Comparison of ENCODE assay signal across 27 cellular contexts in the genomic region with DNA sequence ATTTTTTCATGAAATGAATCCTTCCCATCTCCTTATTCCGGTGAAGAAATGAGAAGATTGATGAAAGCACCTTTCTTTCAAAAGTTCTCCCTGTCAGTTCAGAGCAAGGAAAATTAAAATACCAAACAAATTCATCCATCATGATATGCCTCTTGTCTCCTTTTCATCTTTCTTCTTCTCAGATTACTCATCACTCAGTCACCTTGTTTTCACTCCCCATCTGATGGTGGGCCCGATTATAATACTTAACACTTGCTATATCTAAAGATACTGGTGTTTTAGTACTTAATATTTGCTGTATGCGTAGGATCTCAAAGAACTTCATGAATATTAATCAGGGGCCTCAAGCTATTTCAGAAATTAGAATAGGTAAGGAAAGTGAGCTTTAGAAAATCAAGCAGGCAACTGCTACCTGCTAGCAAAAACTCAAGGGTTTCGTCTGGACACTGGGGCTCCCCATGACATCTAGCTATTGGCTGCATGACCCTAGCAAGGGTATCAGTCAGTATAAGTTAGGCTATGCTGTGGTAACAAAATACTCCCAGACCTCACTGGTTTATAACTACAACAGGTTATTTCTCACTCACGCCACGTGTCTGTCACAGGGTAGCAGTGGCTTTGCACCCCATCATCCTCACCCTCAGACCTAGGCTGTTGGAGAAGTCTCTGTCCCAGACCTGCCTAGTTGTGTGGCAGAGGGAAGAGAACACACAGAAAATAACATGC.
"Had no signal": no experiment of that assay in that cellular context is flagged by ENCODE, and none has a peak within 500 bp of the region (broad histone marks: within the 10 kb centered on the region; RNA-seq: fewer than 3 reads in every experiment).

No MANE protein-coding gene starts in this region.

- H3K27ac Mint-ChIP-seq: activated CD8-positive, alpha-beta T cell treated with anti-CD3 and anti-CD28 coated beads for 36 hours; activated naive CD4-positive, alpha-beta T cell treated with anti-CD3 and anti-CD28 coated beads, Interleukin-2, amount 10 ng/mL, durations not matched to agents 7 days and 5 days; activated naive CD4-positive, alpha-beta T cell treated with anti-CD3 and anti-CD28 coated beads, Interleukin-2, amount 50 U/mL, for 72 hours; activated naive CD8-positive, alpha-beta T cell treated with anti-CD3 and anti-CD28 coated beads, Interleukin-2, amount 10 ng/mL, durations not matched to agents 7 days and 5 days; activated T-cell treated with anti-CD3 and anti-CD28 coated beads, Interleukin-2, amount 50 U/mL, for 72 hours; dendritic cell treated with granulocyte-macrophage colony-stimulating factor and Interleukin-4, amounts not matched to agents 40 ng/mL and 50 ng/mL, for 4 days; endodermal cell had no signal

- H3K4me3 Mint-ChIP-seq: activated CD8-positive, alpha-beta T cell treated with anti-CD3 and anti-CD28 coated beads for 36 hours; activated naive CD4-positive, alpha-beta T cell treated with anti-CD3 and anti-CD28 coated beads, Interleukin-2, amount 10 ng/mL, durations not matched to agents 7 days and 5 days; activated naive CD8-positive, alpha-beta T cell treated with anti-CD3 and anti-CD28 coated beads, Interleukin-2, amount 10 ng/mL, durations not matched to agents 7 days and 5 days; activated T-cell treated with anti-CD3 and anti-CD28 coated beads, Interleukin-2, amount 50 U/mL, for 72 hours; central memory CD8-positive, alpha-beta T cell; dendritic cell treated with granulocyte-macrophage colony-stimulating factor and Interleukin-4, amounts not matched to agents 40 ng/mL and 50 ng/mL, for 4 days; endodermal cell had no signal

- H3K9me3 Mint-ChIP-seq: central memory CD8-positive, alpha-beta T cell; dendritic cell treated with granulocyte-macrophage colony-stimulating factor and Interleukin-4, amounts not matched to agents 40 ng/mL and 50 ng/mL, for 4 days had no signal

- H3K36me3 ChIP-seq: brain microvascular endothelial cell, gastroesophageal sphincter, heart right ventricle had no signal

- H3K4me1 ChIP-seq: gastroesophageal sphincter, heart right ventricle had no signal

- H3K27ac ChIP-seq: brain microvascular endothelial cell, coronary artery, dorsolateral prefrontal cortex, gastroesophageal sphincter, heart right ventricle had no signal

- DNase-seq: activated CD4-positive, alpha-beta T cell treated with anti-CD3 and anti-CD28 coated beads for 4 hours; activated CD4-positive, alpha-beta T cell treated with anti-CD3 and anti-CD28 coated beads, Interleukin-2, amount 50 U/mL, for 1 hour; activated CD4-positive, alpha-beta T cell treated with anti-CD3 and anti-CD28 coated beads, Interleukin-2, amount 50 U/mL, for 48 hours; activated CD4-positive, CD25-positive, alpha-beta regulatory T cell; activated CD4-positive, CD25-positive, alpha-beta regulatory T cell treated with anti-CD3 and anti-CD28 coated beads, Interleukin-2, amount 50 U/mL, for 72 hours; activated CD8-positive, alpha-beta memory T cell treated with anti-CD3 and anti-CD28 coated beads for 24 hours; activated CD8-positive, alpha-beta T cell treated with anti-CD3 and anti-CD28 coated beads for 36 hours; activated gamma-delta T cell; activated naive CD4-positive, alpha-beta T cell; activated naive CD4-positive, alpha-beta T cell treated with anti-CD3 and anti-CD28 coated beads, Interleukin-2, amount 10 ng/mL, durations not matched to agents 7 days and 5 days; activated naive CD8-positive, alpha-beta T cell treated with anti-CD3 and anti-CD28 coated beads, Interleukin-2, amount 10 ng/mL, durations not matched to agents 7 days and 5 days; activated T-cell treated with anti-CD3 and anti-CD28 coated beads, Interleukin-2, amount 50 U/mL, for 72 hours; amniotic stem cell; anterior cingulate cortex; brain microvascular endothelial cell; dorsolateral prefrontal cortex; effector memory CD4-positive, alpha-beta T cell; endodermal cell; foreskin melanocyte; heart right ventricle; T-helper 2 cell had no signal

- H3K4me3 ChIP-seq: coronary artery, dorsolateral prefrontal cortex, gastroesophageal sphincter, heart right ventricle had no signal

- H3K4me1 Mint-ChIP-seq: central memory CD8-positive, alpha-beta T cell had no signal

- ATAC-seq: activated CD8-positive, alpha-beta T cell treated with anti-CD3 and anti-CD28 coated beads for 36 hours; activated naive CD4-positive, alpha-beta T cell treated with anti-CD3 and anti-CD28 coated beads, Interleukin-2, amount 50 U/mL, for 72 hours; activated T-cell treated with anti-CD3 and anti-CD28 coated beads, Interleukin-2, amount 50 U/mL, for 72 hours; esophagus mucosa; gastroesophageal sphincter; heart right ventricle had no signal

- H3K27me3 ChIP-seq: brain microvascular endothelial cell, gastroesophageal sphincter, heart right ventricle had no signal
